8 cellular contexts compared by ENCODE assay signal in genomic region chr9:29212590-29213373, GRCh38. TPM values are rescaled to one million over a fixed set of nuclear protein-coding genes. Genes with fewer than 3 reads are reported as not detected.
A peak's percentile ranks its signal among the peaks of the same experiment; 100 is the strongest.
DNase-seq lines count a peak whose midpoint lies in the region; ATAC-seq, FAIRE-seq and TF ChIP-seq lines count a peak whose summit lies in the region.

No MANE protein-coding gene starts in this region.

- no peak overlapping the region for H3K27ac ChIP-seq in HepG2 (ENCODE audit: extremely low read length, insufficient read depth, low read length)
- H3K27ac ChIP-seq in upper lobe of right lung, result no peak overlapping the region

- H3K9ac ChIP-seq in HepG2 (ENCODE audit: insufficient read depth, low read depth, low read length), result no peak overlapping the region

- POLR2A ChIA-PET in activated naive CD8-positive, alpha-beta T cell treated with anti-CD3 and anti-CD28 coated beads, Interleukin-2, amount 10 ng/mL, durations not matched to agents 7 days and 5 days (lab: Charles Lee), result no interaction called here
- POLR2A ChIA-PET in HepG2 (lab: Yijun Ruan, JAX), result no interaction called here

- H3K4me1 ChIP-seq in HepG2 (ENCODE audit: insufficient read depth, low read length) (peaks cover 5% of the 10 kb centered on the region; the same call in 1 of the 2 replicates), upper lobe of right lung (peaks cover 12% of the 10 kb centered on the region)

- peak overlapping the region; percentile 63 for H3K4me2 ChIP-seq in HepG2 (ENCODE audit: low read depth, low read length)

- no peak for TF ChIP-seq EP300 in HepG2 (IDR thresholded peaks at IDR 0.05; ENCODE audit: low read depth in 2 of 2, low read length in 2 of 2)
- no peak for TF ChIP-seq EP300 in HepG2 (CRISPR knock-in tag; IDR thresholded peaks at IDR 0.05; ENCODE audit: borderline replicate concordance)

- DNase-seq in Caki2 (ENCODE audit: low read depth), result peak; percentile 9
- peak; percentile 33 for DNase-seq in HPDE6-E6E7 (ENCODE audit: extremely low spot score)
- no peak for DNase-seq in activated naive CD8-positive, alpha-beta T cell treated with anti-CD3 and anti-CD28 coated beads, Interleukin-2, amount 10 ng/mL, durations not matched to agents 7 days and 5 days
- DNase-seq in HepG2 (ENCODE audit: low spot score), result no peak
- peak; percentile 53 for DNase-seq in upper lobe of right lung
- DNase-seq in SKM-1 treated with dmso at 0.1 percent for 144 hours (lab: John Stamatoyannopoulos, UW; ENCODE audit: unreplicated experiment), result no peak
- no peak for DNase-seq in HT-29 (ENCODE audit: low spot score)

- ATAC-seq in activated naive CD8-positive, alpha-beta T cell treated with anti-CD3 and anti-CD28 coated beads, Interleukin-2, amount 10 ng/mL, durations not matched to agents 7 days and 5 days (ENCODE audit: low read depth), result no peak
- ATAC-seq in HepG2 (peak; percentile 36), upper lobe of right lung (no peak), HG02981 (IDR thresholded peaks at IDR 0.05; ENCODE audit: unreplicated experiment) (no peak)

- no peak overlapping the region for H3K27ac Mint-ChIP-seq in activated naive CD8-positive, alpha-beta T cell treated with anti-CD3 and anti-CD28 coated beads, Interleukin-2, amount 10 ng/mL, durations not matched to agents 7 days and 5 days

- peak overlapping the region in 1 of 3 experiments; percentile 52; a peak in 1 of 6 replicates for H3K4me3 ChIP-seq in HepG2 (replicated peaks in 1 of 3; ENCODE audit: insufficient read depth in 1 of 3, low read depth in 2 of 3, low read length in 3 of 3)
- peak overlapping the region; percentile 31 for H3K4me3 ChIP-seq in upper lobe of right lung

- peak overlapping the region; percentile 25 for H3K4me3 Mint-ChIP-seq in activated naive CD8-positive, alpha-beta T cell treated with anti-CD3 and anti-CD28 coated beads, Interleukin-2, amount 10 ng/mL, durations not matched to agents 7 days and 5 days

- TF ChIP-seq POLR2A in HepG2 (IDR thresholded peaks at IDR 0.05; ENCODE audit: insufficient read depth in 1 of 2, low read depth in 2 of 2, low read length in 2 of 2), result no peak

- no peaks in the 10 kb centered on the region for H3K9me3 Mint-ChIP-seq in activated naive CD8-positive, alpha-beta T cell treated with anti-CD3 and anti-CD28 coated beads, Interleukin-2, amount 10 ng/mL, durations not matched to agents 7 days and 5 days

- BruUV-seq in HepG2 (replicated peaks; lab: Mats Ljungman, UMichigan), result no TSS peak

- no peak for TF ChIP-seq RAD21 in HepG2 (CRISPR knock-in tag; IDR thresholded peaks at IDR 0.05)

- no peaks in the 10 kb centered on the region for H3K36me3 Mint-ChIP-seq in activated naive CD8-positive, alpha-beta T cell treated with anti-CD3 and anti-CD28 coated beads, Interleukin-2, amount 10 ng/mL, durations not matched to agents 7 days and 5 days

- CTCF ChIA-PET in HepG2 (lab: Yijun Ruan, JAX; ENCODE audit: low intra/inter-chr PET ratio, low total read pairs), result no interaction called here

- H3K9me3 ChIP-seq in HepG2 (ENCODE audit: low read length) (no peaks in the 10 kb centered on the region), upper lobe of right lung (no peaks in the 10 kb centered on the region)

- H3K27me3 ChIP-seq in HepG2 (ENCODE audit: control insufficient read depth in 1 of 2, insufficient read depth in 2 of 2, low read length in 2 of 2), result peaks cover 3 to 41% of the 10 kb centered on the region in 2 experiments
- peaks cover 70% of the 10 kb centered on the region for H3K27me3 ChIP-seq in upper lobe of right lung

- H4K20me1 ChIP-seq in HepG2 (ENCODE audit: insufficient read depth, low read length), result no peaks in the 10 kb centered on the region

- TF ChIP-seq CTCF in HepG2 (CRISPR knock-in tag; IDR thresholded peaks at IDR 0.05) (no peak), upper lobe of right lung (IDR thresholded peaks at IDR 0.05) (no peak)

- WGBS in HepG2 (ENCODE audit: low lambda C conversion rate), result 56% methylated on average over 27 of the region's 33 CpGs

- FAIRE-seq in HepG2 (lab: Jason Lieb, UNC), result no peak

- no peak overlapping the region for H2AFZ ChIP-seq in HepG2 (ENCODE audit: low read length)

- H3K79me2 ChIP-seq in HepG2 (ENCODE audit: insufficient read depth, low read length), result no peaks in the 10 kb centered on the region

- H3K36me3 ChIP-seq in HepG2 (replicated peaks in 1 of 2; ENCODE audit: control insufficient read depth in 1 of 2, insufficient read depth in 2 of 2, low read length in 2 of 2) (no peaks in the 10 kb centered on the region), upper lobe of right lung (no peaks in the 10 kb centered on the region)

- in situ Hi-C loops in Caki2 (cut with HindIII; ENCODE audit: low pct_unique_long_range_greater_than_20kb, low sequenced_read_pairs), result no loop called here
- in situ Hi-C loops in HepG2 (cut with HindIII; ENCODE audit: extremely low pct_ligation_motif_present, low pct_unique_long_range_greater_than_20kb), result no loop called here

- intact Hi-C loops in HepG2 (cut with micrococcal nuclease; ENCODE audit: unreplicated experiment) (loop anchor here (5.0 kb wide), 1 partner anchor 1485 kb away; no protein-coding TSS in a partner anchor), upper lobe of right lung (cut with DNase I) (no loop called here)

- H3K27me3 Mint-ChIP-seq in activated naive CD8-positive, alpha-beta T cell treated with anti-CD3 and anti-CD28 coated beads, Interleukin-2, amount 10 ng/mL, durations not matched to agents 7 days and 5 days, result peaks cover 51% of the 10 kb centered on the region

- H3K4me1 Mint-ChIP-seq in activated naive CD8-positive, alpha-beta T cell treated with anti-CD3 and anti-CD28 coated beads, Interleukin-2, amount 10 ng/mL, durations not matched to agents 7 days and 5 days, result peaks cover 2% of the 10 kb centered on the region

TF ChIP-seq in HepG2, 621 proteins besides CTCF, POLR2A, EP300 and RAD21 (continues in another document):
- TF ChIP-seq GATA4 (IDR thresholded peaks at IDR 0.05; ENCODE audit: borderline replicate concordance, low read depth), result no peak
- TF ChIP-seq ZNF382 (CRISPR knock-in tag; IDR thresholded peaks at IDR 0.05; ENCODE audit: borderline replicate concordance), result no peak
- TF ChIP-seq ELF1 (CRISPR knock-in tag; IDR thresholded peaks at IDR 0.05), result no peak
- no peak for TF ChIP-seq HNRNPH1 (optimal IDR thresholded peaks at IDR 0.05; ENCODE audit: low read depth, low read length)
- TF ChIP-seq ZNF430 (CRISPR knock-in tag; IDR thresholded peaks at IDR 0.05), result no peak
- no peak for TF ChIP-seq ATF3 (CRISPR knock-in tag; IDR thresholded peaks at IDR 0.05)
- no peak for TF ChIP-seq ZFP91 (CRISPR knock-in tag; IDR thresholded peaks at IDR 0.05; ENCODE audit: borderline replicate concordance)

RNA-seq across cellular contexts. Expression of gene LINGO2, which starts 0.6 kb away (rescaled TPM):
- total RNA-seq in Caki2 (2014; rRNA removed; shearing (Covaris generic); ENCODE audit: low replicate concordance), result 0.34 TPM in 1 of 2 replicates, not detected in the other
- not detected for total RNA-seq in activated naive CD8-positive, alpha-beta T cell treated with anti-CD3 and anti-CD28 coated beads, Interleukin-2, amount 10 ng/mL, durations not matched to agents 7 days and 5 days
- not detected in 2 replicates for total RNA-seq in HepG2 (2016; rRNA removed; fragmentation: Illumina TruSeq; extraction: Trizol)
- total RNA-seq in HepG2 (2016; cell fraction: cytosol; rRNA removed; fragmentation: Illumina TruSeq; extraction: Trizol; ENCODE audit: low read depth), result not detected in 2 replicates
- total RNA-seq in HepG2 (2016; cell fraction: insoluble cytoplasmic fraction; rRNA removed; fragmentation: Illumina TruSeq; extraction: Trizol), result not detected in 2 replicates
- total RNA-seq in HepG2 (2016; cell fraction: membrane; rRNA removed; fragmentation: Illumina TruSeq; extraction: Trizol), result not detected in 2 replicates
- not detected in 2 replicates for total RNA-seq in HepG2 (2016; cell fraction: nucleus; rRNA removed; fragmentation: Illumina TruSeq; extraction: Trizol)
- not detected in 2 replicates for polyA plus RNA-seq in HepG2 (2011; rRNA removed)
- not detected in 2 replicates for polyA plus RNA-seq in HepG2 (2011; cell fraction: cytosol; rRNA removed)
- polyA plus RNA-seq in HepG2 (2011; cell fraction: nucleus; rRNA removed), result not detected in 2 replicates
- polyA plus RNA-seq in HepG2 (2012), result not detected in 2 replicates
- polyA plus RNA-seq in HepG2 (2016; cell fraction: cytosol; fragmentation: Illumina TruSeq; extraction: Trizol; ENCODE audit: low read depth), result not detected in 2 replicates
- polyA plus RNA-seq in HepG2 (2016; cell fraction: insoluble cytoplasmic fraction; fragmentation: Illumina TruSeq; extraction: Trizol; ENCODE audit: low read depth), result not detected in 2 replicates
- not detected in 2 replicates for polyA plus RNA-seq in HepG2 (2016; cell fraction: membrane; fragmentation: Illumina TruSeq; extraction: Trizol; ENCODE audit: low read depth)
- not detected in 2 replicates for polyA plus RNA-seq in HepG2 (2016; cell fraction: nucleus; fragmentation: Illumina TruSeq; extraction: Trizol; ENCODE audit: insufficient read depth, low read depth)
- polyA minus RNA-seq in HepG2 (2011; rRNA and poly(A)+ RNA removed; ENCODE audit: low replicate concordance), result 1.4 TPM in 1 of 2 replicates, not detected in the other
- not detected in 2 replicates for polyA minus RNA-seq in HepG2 (2011; cell fraction: cytosol; rRNA and poly(A)+ RNA removed)
- not detected in 2 replicates for polyA minus RNA-seq in HepG2 (2011; cell fraction: nucleus; rRNA and poly(A)+ RNA removed)
- not detected for total RNA-seq in upper lobe of right lung
- total RNA-seq in HT-29 (2014; rRNA removed; shearing (Covaris generic)), result not detected in 2 replicates

Comparison
In these comparisons a context has a peak if more than half of its experiments do, and no peak if none do; other contexts are left out.
1. DNase-seq: peak in Caki2 (single experiment), HPDE6-E6E7 (single experiment) and upper lobe of right lung (single experiment); none in activated naive CD8-positive, alpha-beta T cell treated with anti-CD3 and anti-CD28 coated beads, Interleukin-2, amount 10 ng/mL, durations not matched to agents 7 days and 5 days (single experiment), HepG2 (single experiment), SKM-1 treated with dmso at 0.1 percent for 144 hours (single experiment) and HT-29 (single experiment).